ENCODE assay signal across 8 cellular contexts in genomic region chr17:41865596-41865893, GRCh38. TPM values are rescaled to one million over a fixed set of nuclear protein-coding genes. Genes with fewer than 3 reads are reported as not detected.
DNase-seq lines count a peak whose midpoint lies in the region; ATAC-seq and TF ChIP-seq lines count a peak whose summit lies in the region.

No MANE protein-coding gene starts in this region.

- TF ChIP-seq CTCF in 22Rv1 (IDR thresholded peaks at IDR 0.05) (no peak), brain (conservative IDR thresholded peaks at IDR 0.05) (no peak)

- peaks cover 9% of the 10 kb centered on the region for H3K4me1 ChIP-seq in mesenchymal stem cell (ENCODE audit: control insufficient read depth, insufficient read depth, low read depth, low read length)

- no peak overlapping the region for H2BK12ac ChIP-seq in mesenchymal stem cell (ENCODE audit: low read length in 2 of 2)

- DNase-seq in HEK293T (ENCODE audit: extremely low spot score), result no peak
- DNase-seq in mesenchymal stem cell, result no peak
- no peak for DNase-seq in NCI-H1105 treated with DMSO at 0.1 percent for 48 hours (lab: John Stamatoyannopoulos, UW)
- no peak for DNase-seq in GF-D8 (lab: John Stamatoyannopoulos, UW)

- no peak overlapping the region for H3K18ac ChIP-seq in mesenchymal stem cell (ENCODE audit: low read depth in 1 of 2, low read length in 2 of 2)

- H2BK15ac ChIP-seq in mesenchymal stem cell (ENCODE audit: low read depth, poor library complexity, severe bottlenecking), result no peak overlapping the region

- WGBS in mesenchymal stem cell, result 4% methylated on average over 9 of the region's 10 CpGs

- H4K8ac ChIP-seq in mesenchymal stem cell (ENCODE audit: low read length), result peak overlapping the region; percentile 94

- POLR2A ChIA-PET in HEK293T (lab: Yijun Ruan, JAX), result interaction anchor here (0.9 to 3.9 kb wide), 21 partner anchors 8 to 177 kb away, joined by 3 to 36 read pairs (median 5); partner anchors contain the start of genes DNAJC7, EIF1, FKBP10 and NT5C3B

- H2AFZ ChIP-seq in mesenchymal stem cell (ENCODE audit: low read depth, low read length), result no peak overlapping the region

- no peak overlapping the region for H2BK5ac ChIP-seq in mesenchymal stem cell (ENCODE audit: low read depth, low read length, poor library complexity, severe bottlenecking)

- H3K27me3 ChIP-seq in mesenchymal stem cell (ENCODE audit: control insufficient read depth in 1 of 2, insufficient read depth in 1 of 2, low read length in 2 of 2), result no peaks in the 10 kb centered on the region

- H3K23ac ChIP-seq in mesenchymal stem cell (ENCODE audit: low read length in 2 of 2), result no peak overlapping the region

- no peak overlapping the region for H3K4me3 Mint-ChIP-seq in brain

- CTCF ChIA-PET in HEK293T (lab: Yijun Ruan, JAX), result interaction anchor here (1.1 kb wide), 1 partner anchor 160 kb away, joined by 3 read pairs; no protein-coding TSS in a partner anchor

- peak overlapping the region in 4 of 5 experiments; percentile 79 to 98 (median 96) for H3K27ac Mint-ChIP-seq in brain

- no peak overlapping the region for H4K91ac ChIP-seq in mesenchymal stem cell (ENCODE audit: low read length)

- no peaks in the 10 kb centered on the region for H3K27me3 Mint-ChIP-seq in brain

- H2BK120ac ChIP-seq in mesenchymal stem cell (ENCODE audit: low read depth, low read length), result no peak overlapping the region

- H3K4me3 ChIP-seq in mesenchymal stem cell (ENCODE audit: insufficient read depth in 1 of 2, low read depth in 1 of 2, low read length in 2 of 2), result peak overlapping the region; percentile 14 to 94

- peak overlapping the region; percentile 60 for H3K4me2 ChIP-seq in mesenchymal stem cell (ENCODE audit: low read length, poor library complexity, severe bottlenecking)

- no peaks in the 10 kb centered on the region for H3K9me3 Mint-ChIP-seq in brain

- peaks cover 10% of the 10 kb centered on the region for H3K79me1 ChIP-seq in mesenchymal stem cell (replicated peaks; ENCODE audit: low read length, poor library complexity, severe bottlenecking)

- peak overlapping the region; percentile 97 for H3K9ac ChIP-seq in mesenchymal stem cell (ENCODE audit: low read length)

- H2AK5ac ChIP-seq in mesenchymal stem cell (ENCODE audit: low read length, severe bottlenecking), result no peak overlapping the region

- H3K36me3 Mint-ChIP-seq in brain, result peaks cover 28% of the 10 kb centered on the region

- peak overlapping the region in 1 of 2 experiments; percentile 67 for H3K4ac ChIP-seq in mesenchymal stem cell (ENCODE audit: low read depth in 1 of 2, low read length in 2 of 2)

- ATAC-seq in HG03025 (IDR thresholded peaks at IDR 0.05; ENCODE audit: low FRiP score, unreplicated experiment), result no peak
- ATAC-seq in HG02852 (IDR thresholded peaks at IDR 0.05; ENCODE audit: unreplicated experiment), result no peak

- H3K9me3 ChIP-seq in mesenchymal stem cell (ENCODE audit: control insufficient read depth, low read length), result no peaks in the 10 kb centered on the region

- H3K27ac ChIP-seq in 22Rv1 (peak overlapping the region; percentile 88), mesenchymal stem cell (ENCODE audit: low read length, poor library complexity, severe bottlenecking) (peak overlapping the region; percentile 77)

- no peak overlapping the region for H3K14ac ChIP-seq in mesenchymal stem cell (ENCODE audit: low read length in 2 of 2)

- H3K36me3 ChIP-seq in mesenchymal stem cell (ENCODE audit: control insufficient read depth in 1 of 2, insufficient read depth in 2 of 2, low read depth in 1 of 2, low read length in 2 of 2), result peaks cover 22 to 38% of the 10 kb centered on the region in 2 experiments

- peaks cover 3% of the 10 kb centered on the region for H3K4me1 Mint-ChIP-seq in brain

TF ChIP-seq in HEK293T, 16 proteins besides CTCF, POLR2A, EP300 and RAD21:
- TF ChIP-seq ZNF384 (IDR thresholded peaks at IDR 0.05) (peak; percentile 42; the same call in 1 of the 2 replicates), CTBP1 (IDR thresholded peaks at IDR 0.05; ENCODE audit: borderline replicate concordance) (no peak), L3MBTL2 (conservative IDR thresholded peaks at IDR 0.05) (peak; percentile 46)
TF ChIP-seq in HEK293T: peak in this region for 2.

RNA-seq across cellular contexts. Expression of gene KLHL11, which starts 0.3 kb away (rescaled TPM):
- 2.2 TPM for polyA plus RNA-seq in brain (ENCODE audit: insufficient read depth, low read depth, low replicate concordance)
- polyA plus RNA-seq in mesenchymal stem cell (2013, experiment 1 of 2), result 2.7 TPM
- polyA plus RNA-seq in mesenchymal stem cell (2013, experiment 2 of 2), result 2.6 TPM

RNA-seq across cellular contexts. Expression of gene KLHL10, which starts 27.9 kb away (rescaled TPM):
- polyA plus RNA-seq in brain (ENCODE audit: insufficient read depth, low read depth, low replicate concordance), result not detected
- polyA plus RNA-seq in mesenchymal stem cell (2013, experiment 1 of 2), result not detected
- polyA plus RNA-seq in mesenchymal stem cell (2013, experiment 2 of 2), result 0.03 TPM

RNA-seq across cellular contexts. Expression of gene NT5C3B, which starts 29.5 kb away (rescaled TPM):
- polyA plus RNA-seq in brain (ENCODE audit: insufficient read depth, low read depth, low replicate concordance), result 91.5 TPM
- polyA plus RNA-seq in mesenchymal stem cell (2013, experiment 1 of 2), result 50.3 TPM
- polyA plus RNA-seq in mesenchymal stem cell (2013, experiment 2 of 2), result 50.3 TPM

RNA-seq across cellular contexts. Expression of gene FKBP10, which starts 52.7 kb away (rescaled TPM):
- polyA plus RNA-seq in brain (ENCODE audit: insufficient read depth, low read depth, low replicate concordance), result 20.6 TPM
- 641 TPM for polyA plus RNA-seq in mesenchymal stem cell (2013, experiment 1 of 2)
- 626 TPM for polyA plus RNA-seq in mesenchymal stem cell (2013, experiment 2 of 2)

RNA-seq across cellular contexts. Expression of gene ACLY, which starts 53.2 kb away (rescaled TPM):
- 126 TPM for polyA plus RNA-seq in brain (ENCODE audit: insufficient read depth, low read depth, low replicate concordance)
- polyA plus RNA-seq in mesenchymal stem cell (2013, experiment 1 of 2), result 188 TPM
- 182 TPM for polyA plus RNA-seq in mesenchymal stem cell (2013, experiment 2 of 2)
